In the genomic region with DNA sequence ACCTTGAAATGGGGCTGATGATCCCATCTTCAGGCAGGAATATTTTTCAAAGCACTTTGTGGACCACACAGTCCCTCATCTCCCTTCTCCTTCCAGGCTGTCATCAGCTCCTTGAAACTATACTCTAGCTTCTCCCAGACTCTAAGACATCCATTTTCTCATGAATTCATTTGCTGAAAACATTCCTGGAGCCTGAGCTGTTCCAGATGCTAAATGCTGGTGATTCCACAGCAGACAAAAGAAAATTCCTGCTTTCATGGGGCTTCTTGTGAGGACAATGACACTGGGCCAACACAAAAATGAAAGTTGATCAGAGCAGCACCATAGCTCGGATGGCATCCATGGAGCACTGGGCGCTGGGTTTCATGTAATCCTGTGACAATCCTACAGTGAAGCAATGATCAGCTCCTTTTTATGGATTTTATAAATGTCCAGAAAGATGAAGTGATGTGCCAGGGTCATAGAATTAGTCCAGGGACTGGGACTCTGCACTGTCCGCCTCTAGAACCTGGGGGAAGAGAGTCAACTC, we compare ENCODE assay signal across 21 cellular contexts. TPM values are rescaled to one million over a fixed set of nuclear protein-coding genes. Genes with fewer than 3 reads are reported as not detected.
DNase-seq lines count a peak whose midpoint lies in the region; ATAC-seq and TF ChIP-seq lines count a peak whose summit lies in the region.
"Had no signal": no experiment of that assay in that cellular context is flagged by ENCODE, and none has a peak within 500 bp of the region (broad histone marks: within the 10 kb centered on the region; RNA-seq: fewer than 3 reads in every experiment).

No MANE protein-coding gene starts in this region.

- no peak for ATAC-seq in HG03039 (IDR thresholded peaks at IDR 0.05; ENCODE audit: unreplicated experiment)
- no peak for ATAC-seq in HG02642 (IDR thresholded peaks at IDR 0.05; ENCODE audit: poor library complexity, unreplicated experiment)
- ATAC-seq: activated CD8-positive, alpha-beta memory T cell treated with anti-CD3 and anti-CD28 coated beads, Interleukin-2, amount 10 ng/mL, durations not matched to agents 7 days and 5 days; CD8-positive, alpha-beta T cell; lower lobe of right lung; right lobe of liver had no signal

- H3K27ac Mint-ChIP-seq in nephron, result peak overlapping the region; percentile 60 to 97 (median 95)
- H3K27ac Mint-ChIP-seq: activated CD8-positive, alpha-beta memory T cell treated with anti-CD3 and anti-CD28 coated beads, Interleukin-2, amount 10 ng/mL, durations not matched to agents 7 days and 5 days; activated T-helper 2 cell treated with anti-CD3 and anti-CD28 coated beads, Interferon-gamma antibody, Interleukin-2, Interleukin-4, amounts not matched to agents 10 μg/mL and 5 μg/mL and 100 μg/mL, durations not matched to agents 14 hours and 24 hours and 36 hours; CD8-positive, alpha-beta T cell had no signal

- H3K4me3 Mint-ChIP-seq in nephron, result peak overlapping the region in 1 of 3 experiments; percentile 40
- H3K4me3 Mint-ChIP-seq: activated CD8-positive, alpha-beta memory T cell treated with anti-CD3 and anti-CD28 coated beads, Interleukin-2, amount 10 ng/mL, durations not matched to agents 7 days and 5 days; CD8-positive, alpha-beta T cell had no signal

- DNase-seq in AG04450 (ENCODE audit: low read depth, low spot score), result peak; percentile 29
- DNase-seq in HCEC 1CT, result peak; percentile 4
- DNase-seq in dedifferentiated amniotic fluid mesenchymal stem cell (ENCODE audit: extremely low spot score), result peak; percentile 49
- no peak for DNase-seq in LoVo (ENCODE audit: low spot score)
- DNase-seq in HAP-1 (ENCODE audit: low spot score in 2 of 2), result no peak
- DNase-seq: activated CD4-positive, alpha-beta T cell treated with anti-CD3 and anti-CD28 coated beads for 48 hours; activated CD8-positive, alpha-beta memory T cell treated with anti-CD3 and anti-CD28 coated beads, Interleukin-2, amount 10 ng/mL, durations not matched to agents 7 days and 5 days; CD8-positive, alpha-beta T cell; DMS79 treated with DMSO at 0.1 percent for 48 hours; effector CD8-positive, alpha-beta T cell; hippocampal formation; lower lobe of right lung; NCI-H1417; right lobe of liver; SHP77; stimulated activated CD4-positive, alpha-beta T cell treated with anti-CD3 and anti-CD28 coated beads, Interleukin-2, amount 100 ng/mL, for 24 hours; T-helper 1 cell had no signal

- H3K36me3 Mint-ChIP-seq in nephron (ENCODE audit: low read depth), result no peaks in the 10 kb centered on the region
- H3K36me3 Mint-ChIP-seq: activated CD8-positive, alpha-beta memory T cell treated with anti-CD3 and anti-CD28 coated beads, Interleukin-2, amount 10 ng/mL, durations not matched to agents 7 days and 5 days; CD8-positive, alpha-beta T cell had no signal

- in situ Hi-C loops in HAP-1 (cut with MboI; ENCODE audit: low sequenced_read_pairs), result no loop called here

- peaks cover 28% of the 10 kb centered on the region for H3K27me3 Mint-ChIP-seq in nephron (ENCODE audit: low read depth)
- H3K27me3 Mint-ChIP-seq: activated CD8-positive, alpha-beta memory T cell treated with anti-CD3 and anti-CD28 coated beads, Interleukin-2, amount 10 ng/mL, durations not matched to agents 7 days and 5 days had no signal

- no peaks in the 10 kb centered on the region for H3K36me3 ChIP-seq in HAP-1 (replicated peaks)
- H3K36me3 ChIP-seq: lower lobe of right lung, right lobe of liver had no signal

- H3K27me3 ChIP-seq in AG04450 (ENCODE audit: control insufficient read depth, insufficient read depth, low read length) (no peaks in the 10 kb centered on the region), HAP-1 (ENCODE audit: low read depth) (no peaks in the 10 kb centered on the region)
- H3K27me3 ChIP-seq: right lobe of liver had no signal

- CTCF ChIA-PET in AG04450 (lab: Charles Lee), result interaction anchor here (0.6 to 0.9 kb wide), 3 partner anchors 31 to 451 kb away, joined by 3 read pairs; no protein-coding TSS in a partner anchor

- H3K9me3 ChIP-seq in AG04450 (ENCODE audit: control insufficient read depth, insufficient read depth, low read length) (no peaks in the 10 kb centered on the region; the same call in 1 of the 2 replicates), HAP-1 (no peaks in the 10 kb centered on the region)
- H3K9me3 ChIP-seq: lower lobe of right lung, right lobe of liver had no signal

- TF ChIP-seq CTCF in AG04450 (IDR thresholded peaks at IDR 0.05; ENCODE audit: low read depth, low read length) (no peak), nephron (IDR thresholded peaks at IDR 0.05; ENCODE audit: unreplicated experiment in 3 of 3) (no peak)

- H3K4me1 ChIP-seq in HAP-1, result no peaks in the 10 kb centered on the region
- H3K4me1 ChIP-seq: lower lobe of right lung had no signal

- H3K9me3 Mint-ChIP-seq in nephron, result no peaks in the 10 kb centered on the region
- H3K9me3 Mint-ChIP-seq: activated T-helper 2 cell treated with anti-CD3 and anti-CD28 coated beads, Interferon-gamma antibody, Interleukin-2, Interleukin-4, amounts not matched to agents 10 μg/mL and 5 μg/mL and 100 μg/mL, durations not matched to agents 14 hours and 24 hours and 36 hours; CD8-positive, alpha-beta T cell had no signal

- no peak overlapping the region for H3K4me3 ChIP-seq in AG04450 (ENCODE audit: low read depth, low read length)
- H3K4me3 ChIP-seq in HAP-1, result no peak overlapping the region
- H3K4me3 ChIP-seq: lower lobe of right lung, right lobe of liver had no signal

- H3K4me1 Mint-ChIP-seq in nephron, result peaks cover 54% of the 10 kb centered on the region
- H3K4me1 Mint-ChIP-seq: activated CD8-positive, alpha-beta memory T cell treated with anti-CD3 and anti-CD28 coated beads, Interleukin-2, amount 10 ng/mL, durations not matched to agents 7 days and 5 days had no signal

- H3K27ac ChIP-seq in AG04450 (ENCODE audit: low read depth, low read length), result peak overlapping the region; percentile 68
- H3K27ac ChIP-seq: lower lobe of right lung, right lobe of liver had no signal

- POLR2A ChIA-PET in AG04450 (lab: Yijun Ruan, JAX), result interaction anchor here (0.8 to 1.0 kb wide), 2 partner anchors 47 to 92 kb away, joined by 3 to 4 read pairs; partner anchors contain the start of gene STX16

RNA-seq across cellular contexts. Expression of gene STX16, which starts 47.4 kb away (rescaled TPM):
- 43.8 and 51.9 TPM in 2 replicates for polyA plus RNA-seq in AG04450 (2011; rRNA removed)
- polyA minus RNA-seq in AG04450 (2011; rRNA and poly(A)+ RNA removed), result 24.5 and 29.6 TPM in 2 replicates

Comparison
In these comparisons a context has a peak if more than half of its experiments do, and no peak if none do; other contexts are left out.
1. DNase-seq: peak in AG04450 (single experiment), HCEC 1CT (single experiment) and dedifferentiated amniotic fluid mesenchymal stem cell (single experiment); none in LoVo (single experiment) and HAP-1 (0 of 2).